Comparison of ENCODE assay signal across 25 cellular contexts in genomic region chr9:136464241-136464640, GRCh38.
"Had no signal": no experiment of that assay in that cellular context is flagged by ENCODE, and none has a peak within 500 bp of the region (broad histone marks: within the 10 kb centered on the region; RNA-seq: fewer than 3 reads in every experiment).

No MANE protein-coding gene starts in this region.

- H3K27me3 ChIP-seq: colonic mucosa, dorsolateral prefrontal cortex, esophagus muscularis mucosa, esophagus squamous epithelium, foreskin keratinocyte, gastrocnemius medialis, gastroesophageal sphincter, heart left ventricle, heart right ventricle had no signal

- H3K27me3 Mint-ChIP-seq: dendritic cell treated with granulocyte-macrophage colony-stimulating factor and Interleukin-4, amounts not matched to agents 40 ng/mL and 50 ng/mL, for 4 days; effector memory CD8-positive, alpha-beta T cell had no signal

- H3K27ac Mint-ChIP-seq: dendritic cell treated with granulocyte-macrophage colony-stimulating factor and Interleukin-4, amounts not matched to agents 40 ng/mL and 50 ng/mL, for 4 days; effector memory CD8-positive, alpha-beta T cell; endodermal cell had no signal

- H3K4me3 Mint-ChIP-seq: dendritic cell treated with granulocyte-macrophage colony-stimulating factor and Interleukin-4, amounts not matched to agents 40 ng/mL and 50 ng/mL, for 4 days; endodermal cell had no signal

- DNase-seq: colonic mucosa; cortex of kidney; dermis blood vessel endothelial cell; dorsolateral prefrontal cortex; effector CD4-positive, alpha-beta T cell; effector CD8-positive, alpha-beta T cell; effector memory CD4-positive, alpha-beta T cell; effector memory CD8-positive, alpha-beta T cell; endodermal cell; erythroblast; esophagus squamous epithelium; foreskin fibroblast; foreskin keratinocyte; foreskin melanocyte; gastrocnemius medialis; glutamatergic neuron; head of caudate nucleus; heart left ventricle; heart right ventricle had no signal

- H3K27ac ChIP-seq: colonic mucosa, coronary artery, dorsolateral prefrontal cortex, epithelial cell of prostate, esophagus muscularis mucosa, esophagus squamous epithelium, foreskin keratinocyte, gastrocnemius medialis, gastroesophageal sphincter, heart left ventricle, heart right ventricle had no signal

- H3K4me1 Mint-ChIP-seq: endodermal cell had no signal

- H3K9me3 Mint-ChIP-seq: dendritic cell treated with granulocyte-macrophage colony-stimulating factor and Interleukin-4, amounts not matched to agents 40 ng/mL and 50 ng/mL, for 4 days; effector memory CD8-positive, alpha-beta T cell; endodermal cell had no signal

- H3K9me3 ChIP-seq: colonic mucosa, esophagus muscularis mucosa, esophagus squamous epithelium, gastrocnemius medialis, gastroesophageal sphincter, heart left ventricle, heart right ventricle had no signal

- ATAC-seq: effector memory CD8-positive, alpha-beta T cell; esophagus mucosa; foreskin keratinocyte; gastrocnemius medialis; gastroesophageal sphincter; heart left ventricle; heart right ventricle had no signal

- H3K4me3 ChIP-seq: colonic mucosa, coronary artery, dorsolateral prefrontal cortex, esophagus muscularis mucosa, esophagus squamous epithelium, gastrocnemius medialis, gastroesophageal sphincter, heart left ventricle, heart right ventricle had no signal

- H3K4me1 ChIP-seq: colonic mucosa, esophagus muscularis mucosa, esophagus squamous epithelium, foreskin keratinocyte, gastrocnemius medialis, gastroesophageal sphincter, heart left ventricle, heart right ventricle had no signal
